In genomic region chr3:102665183-102665582, GRCh38 we compare ENCODE assay signal across 8 cellular contexts.
"Had no signal": no experiment of that assay in that cellular context is flagged by ENCODE, and none has a peak within 500 bp of the region (broad histone marks: within the 10 kb centered on the region; RNA-seq: fewer than 3 reads in every experiment).

No MANE protein-coding gene starts in this region.

- H3K4me3 ChIP-seq: GM12878 had no signal

- DNase-seq: GDM1, GF-D8 had no signal

- FAIRE-seq: G401.6, GM12878, GM12891, GM12892, GM18507, GM19239 had no signal

- ATAC-seq: GM12878 had no signal
